8 cellular contexts compared by ENCODE assay signal in the genomic region with DNA sequence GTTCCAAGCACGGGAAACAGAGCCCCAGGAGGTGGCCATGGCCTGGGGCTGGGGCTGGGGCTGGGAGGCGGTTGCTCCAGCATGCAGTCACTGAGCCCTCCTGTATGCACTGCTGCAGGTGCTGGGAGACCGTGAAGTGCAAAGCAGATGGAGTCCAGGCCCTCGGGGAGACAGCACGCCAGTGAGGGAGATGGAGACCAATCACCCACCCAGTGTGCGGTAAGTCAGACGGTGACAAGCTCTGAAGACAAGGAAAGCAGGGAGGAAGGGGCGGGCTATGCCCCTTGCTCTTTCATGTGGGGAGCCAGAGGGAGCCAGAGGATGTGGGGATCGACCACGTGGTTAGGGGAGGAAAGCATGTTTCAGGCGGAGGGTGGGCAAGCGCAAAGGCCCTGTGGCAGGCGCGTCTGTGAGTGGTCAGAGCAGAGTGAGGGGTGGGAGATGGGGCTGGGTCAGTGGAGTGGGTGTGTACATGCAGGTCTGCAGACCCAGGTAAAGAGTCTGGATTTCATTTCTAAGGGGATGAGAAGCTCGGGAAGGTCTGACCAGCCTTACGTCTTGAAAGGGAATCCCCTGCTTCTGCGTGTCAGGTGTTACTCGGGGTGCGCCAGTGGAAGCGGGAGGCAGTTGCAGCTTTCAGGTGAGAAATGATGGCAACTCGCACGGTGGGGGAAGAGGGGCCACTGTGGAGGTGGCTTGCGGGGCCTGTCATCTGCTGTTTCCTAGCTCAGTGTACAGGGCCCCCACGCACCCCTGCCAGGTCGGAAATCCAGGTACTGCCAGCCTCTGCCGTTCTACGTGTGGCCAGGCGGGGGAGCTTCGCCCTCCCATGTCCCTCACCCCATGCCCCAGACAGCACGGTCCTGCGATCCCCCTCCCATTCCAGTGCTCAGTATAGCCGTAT. TPM values are rescaled to one million over a fixed set of nuclear protein-coding genes. Genes with fewer than 3 reads are reported as not detected.
DNase-seq lines count a peak whose midpoint lies in the region; ATAC-seq, FAIRE-seq and TF ChIP-seq lines count a peak whose summit lies in the region.

No MANE protein-coding gene starts in this region.

- FAIRE-seq in GM12891 (lab: Jason Lieb, UNC), result peak; percentile 87

- TF ChIP-seq CTCF in Panc1 (IDR thresholded peaks at IDR 0.05) (peak; percentile 93), cardiac fibroblast (IDR thresholded peaks at IDR 0.05; ENCODE audit: low read depth, low read length) (peak; percentile 45), mucosa of descending colon (IDR thresholded peaks at IDR 0.05) (no peak)

- DNase-seq in GM12891 (ENCODE audit: insufficient read length, low spot score) (peak; percentile 61), Panc1 (ENCODE audit: low read depth, low spot score) (no peak), cardiac fibroblast (ENCODE audit: low read depth in 2 of 2) (peak; percentile 14 to 31), mucosa of descending colon (peak in 2 of 3 donors; percentile 53 to 60), 8988T (no peak)

- no peaks in the 10 kb centered on the region for H3K27me3 ChIP-seq in Panc1 (ENCODE audit: control insufficient read depth, insufficient read depth, low read length)

- BruUV-seq in Panc1 (replicated peaks; lab: Mats Ljungman, UMichigan), result no TSS peak

- H3K9me3 ChIP-seq in Panc1 (ENCODE audit: control insufficient read depth, insufficient read depth, low read depth, low read length) (no peaks in the 10 kb centered on the region), mucosa of descending colon (no peaks in the 10 kb centered on the region)

- in situ Hi-C loops in Panc1 (cut with HindIII; ENCODE audit: low pct_unique_long_range_greater_than_20kb, low sequenced_read_pairs), result no loop called here

- TF ChIP-seq POLR2A in GM12891 (IDR thresholded peaks at IDR 0.05; ENCODE audit: low read depth, low read length), result no peak

- POLR2A ChIA-PET in Panc1 (lab: Charles Lee), result no interaction called here

- H3K27ac ChIP-seq in Panc1 (ENCODE audit: low read length), result no peak overlapping the region

- intact Hi-C loops in Panc1 (cut with micrococcal nuclease; ENCODE audit: unreplicated experiment), result loop anchor here (10.0 kb wide), 2 partner anchors 163 to 263 kb away; a partner anchor contains a TSS
- intact Hi-C loops in mucosa of descending colon (cut with DNase I, micrococcal nuclease), result no loop called here

- no peak overlapping the region for H3K4me3 ChIP-seq in Panc1 (ENCODE audit: low read depth in 2 of 2, low read length in 2 of 2)
- H3K4me3 ChIP-seq in cardiac fibroblast (replicated peaks in 1 of 2; ENCODE audit: low read depth in 2 of 2, low read length in 2 of 2), result no peak overlapping the region
- H3K4me3 ChIP-seq in mucosa of descending colon, result no peak overlapping the region

- H3K4me1 ChIP-seq in Panc1 (ENCODE audit: control insufficient read depth, insufficient read depth, low read length) (peaks cover 14% of the 10 kb centered on the region; the same call in 1 of the 2 replicates), mucosa of descending colon (ENCODE audit: low read depth) (peaks cover 3% of the 10 kb centered on the region)

- H3K36me3 ChIP-seq in Panc1 (ENCODE audit: control insufficient read depth, insufficient read depth, low read length) (no peaks in the 10 kb centered on the region), mucosa of descending colon (ENCODE audit: low read depth) (no peaks in the 10 kb centered on the region)

- ATAC-seq in Panc1 (peak; percentile 73), mucosa of descending colon (peak; percentile 81), HG03457 (IDR thresholded peaks at IDR 0.05; ENCODE audit: unreplicated experiment) (no peak), HG02840 (IDR thresholded peaks at IDR 0.05; ENCODE audit: low FRiP score, unreplicated experiment) (no peak), GM19467 (IDR thresholded peaks at IDR 0.05; ENCODE audit: unreplicated experiment) (no peak)

- CTCF ChIA-PET in Panc1 (lab: Charles Lee), result interaction anchor here (0.6 to 4.3 kb wide), 11 partner anchors 8 to 293 kb away, joined by 3 to 25 read pairs (median 3); no protein-coding TSS in a partner anchor

TF ChIP-seq in GM12891, 5 proteins besides CTCF, POLR2A, EP300 and RAD21:
- TF ChIP-seq PAX5 (IDR thresholded peaks at IDR 0.05; ENCODE audit: insufficient read depth, low read length, severe bottlenecking) (no peak), POU2F2 (IDR thresholded peaks at IDR 0.05; ENCODE audit: low read depth, low read length) (no peak), SPI1 (IDR thresholded peaks at IDR 0.05; ENCODE audit: low read depth, low read length) (no peak), TAF1 (IDR thresholded peaks at IDR 0.05; ENCODE audit: low read depth, low read length) (no peak), POLR2AphosphoS5 (IDR thresholded peaks at IDR 0.05; ENCODE audit: low read depth, low read length) (no peak)

RNA-seq across cellular contexts. Expression of a gene that starts 19.4 kb away (rescaled TPM):
- 114 TPM for polyA plus RNA-seq in GM12891 (2012; ENCODE audit: low read depth, missing spikeins)
- total RNA-seq in Panc1 (2021; ENCODE audit: unreplicated experiment) (294 TPM), mucosa of descending colon (10 to 100 TPM in 2 of 3 donors, 1 to 10 TPM in 1; 8.5 to 65.3 (median 12.5) TPM)
- 119 TPM for polyA plus RNA-seq in Panc1 (2012; ENCODE audit: insufficient read length)

Comparison
In these comparisons a context has a peak if more than half of its experiments do, and no peak if none do; other contexts are left out.
1. DNase-seq: peak in GM12891 (single experiment), cardiac fibroblast (2 of 2) and mucosa of descending colon (2 of 3); none in Panc1 (single experiment) and 8988T (single experiment).
2. ATAC-seq: peak in Panc1 (single experiment) and mucosa of descending colon (single experiment); none in HG03457 (single experiment), HG02840 (single experiment) and GM19467 (single experiment).